Comparison of ENCODE assay signal across 8 cellular contexts in genomic region chr16:11561856-11562255, GRCh38. TPM values are rescaled to one million over a fixed set of nuclear protein-coding genes. Genes with fewer than 3 reads are reported as not detected.
DNase-seq lines count a peak whose midpoint lies in the region; ATAC-seq, FAIRE-seq and TF ChIP-seq lines count a peak whose summit lies in the region.
"Had no signal": no experiment of that assay in that cellular context is flagged by ENCODE, and none has a peak within 500 bp of the region (broad histone marks: within the 10 kb centered on the region; RNA-seq: fewer than 3 reads in every experiment).

No MANE protein-coding gene starts in this region.

- H3K14ac ChIP-seq in IMR-90 (replicated peaks; ENCODE audit: low read depth, low read length), result 0 out of 2 replicates have a peak overlapping the region, but pooled peaks have one; percentile 78

- no peak overlapping the region; the same call in 1 of the 2 replicates for H3K23ac ChIP-seq in IMR-90 (ENCODE audit: low read depth, low read length)

- peak overlapping the region; percentile 48 for H2AK9ac ChIP-seq in IMR-90 (replicated peaks; ENCODE audit: low read depth, low read length, poor library complexity)

- H3K4me1 Mint-ChIP-seq in activated T-helper 17 cell treated with anti-CD3 and anti-CD28 coated beads, Interleukin-2, amount 50 U/mL, for 72 hours, result peaks cover 43% of the 10 kb centered on the region
- peaks cover 95% of the 10 kb centered on the region for H3K4me1 Mint-ChIP-seq in stimulated activated naive CD8-positive, alpha-beta T cell treated with anti-CD3 and anti-CD28 coated beads, Interleukin-15, amount 100 ng/mL, for 72 hours

- no CpG with 5 or more reads among the region's 3 CpGs for WGBS in IMR-90 (ENCODE audit: extremely low coverage in 2 of 2, insufficient read length in 1 of 2), 2 experiments

- no peak overlapping the region for H2AK5ac ChIP-seq in IMR-90 (ENCODE audit: low read depth, low read length)

- H3K4me2 ChIP-seq in IMR-90 (ENCODE audit: low read depth, low read length) (peak overlapping the region; percentile 47), keratinocyte (ENCODE audit: control insufficient read depth, extremely low read depth, insufficient read depth, low read depth, low read length) (peak overlapping the region; percentile 59)

- H3K4me1 ChIP-seq in IMR-90 (ENCODE audit: control insufficient read depth, insufficient read depth, low read length) (peaks cover 14% of the 10 kb centered on the region), keratinocyte (ENCODE audit: control insufficient read depth, extremely low read depth, insufficient read depth, low read length) (peaks cover 26% of the 10 kb centered on the region)

- H4K20me1 ChIP-seq in IMR-90 (ENCODE audit: insufficient read depth, low read length) (peaks cover 62% of the 10 kb centered on the region), keratinocyte (ENCODE audit: control insufficient read depth, extremely low read depth, insufficient read depth, low read length) (no peaks in the 10 kb centered on the region)

- TF ChIP-seq POLR2A in IMR-90 (IDR thresholded peaks at IDR 0.05; ENCODE audit: low read depth, low read length), result no peak

- no peaks in the 10 kb centered on the region for H3K9me3 Mint-ChIP-seq in activated T-helper 17 cell treated with anti-CD3 and anti-CD28 coated beads, Interleukin-2, amount 50 U/mL, for 72 hours
- H3K9me3 Mint-ChIP-seq in stimulated activated naive CD8-positive, alpha-beta T cell treated with anti-CD3 and anti-CD28 coated beads, Interleukin-15, amount 100 ng/mL, for 72 hours, result no peaks in the 10 kb centered on the region

- H3K36me3 Mint-ChIP-seq in activated T-helper 17 cell treated with anti-CD3 and anti-CD28 coated beads, Interleukin-2, amount 50 U/mL, for 72 hours (ENCODE audit: low read depth), result peaks cover 53% of the 10 kb centered on the region

- peak overlapping the region; percentile 17; the same call in 1 of the 2 replicates for H2BK20ac ChIP-seq in IMR-90 (ENCODE audit: low read depth, low read length)

- DNase-seq in IMR-90, result no peak
- DNase-seq in keratinocyte (ENCODE audit: low read depth, low spot score), result no peak
- no peak for DNase-seq in stimulated activated naive CD8-positive, alpha-beta T cell treated with anti-CD3 and anti-CD28 coated beads, Interleukin-15, amount 100 ng/mL, for 72 hours
- DNase-seq in A172 (ENCODE audit: low spot score), result no peak
- no peak for DNase-seq in amygdala (lab: John Stamatoyannopoulos, UW)
- DNase-seq in Kasumi-1 (lab: John Stamatoyannopoulos, UW), result no peak
- DNase-seq: islet precursor cell had no signal

- peaks cover 81% of the 10 kb centered on the region for H3K79me2 ChIP-seq in keratinocyte (ENCODE audit: control insufficient read depth, insufficient read depth, low read length)

- intact Hi-C loops in IMR-90 (cut with micrococcal nuclease), result no loop called here

- 0 out of 2 replicates have a peak overlapping the region, but pooled peaks have one; percentile 24 for H3K56ac ChIP-seq in IMR-90 (ENCODE audit: extremely low read depth, insufficient read depth, low read length)

- peak overlapping the region; percentile 81 for H3K4me3 Mint-ChIP-seq in activated T-helper 17 cell treated with anti-CD3 and anti-CD28 coated beads, Interleukin-2, amount 50 U/mL, for 72 hours
- peak overlapping the region; percentile 78 to 80 for H3K4me3 Mint-ChIP-seq in stimulated activated naive CD8-positive, alpha-beta T cell treated with anti-CD3 and anti-CD28 coated beads, Interleukin-15, amount 100 ng/mL, for 72 hours

- peak overlapping the region; percentile 3; the same call in 1 of the 2 replicates for H4K5ac ChIP-seq in IMR-90 (ENCODE audit: low read depth, low read length)

- POLR2A ChIA-PET in IMR-90 (lab: Charles Lee; ENCODE audit: unreplicated experiment), result no interaction called here

- no peaks in the 10 kb centered on the region for H3K27me3 Mint-ChIP-seq in activated T-helper 17 cell treated with anti-CD3 and anti-CD28 coated beads, Interleukin-2, amount 50 U/mL, for 72 hours
- H3K27me3 Mint-ChIP-seq in stimulated activated naive CD8-positive, alpha-beta T cell treated with anti-CD3 and anti-CD28 coated beads, Interleukin-15, amount 100 ng/mL, for 72 hours, result no peaks in the 10 kb centered on the region

- CTCF ChIA-PET in IMR-90 (lab: Yijun Ruan, JAX), result no interaction called here

- dilution Hi-C loops in IMR-90 (cut with HindIII; ENCODE audit: low sequenced_read_pairs, unreplicated experiment), result no loop called here
- dilution Hi-C loops in keratinocyte (cut with MboI; ENCODE audit: extremely low pct_ligation_motif_present, low sequenced_read_pairs), result no loop called here

- no peak for FAIRE-seq in keratinocyte (lab: Jason Lieb, UNC)

- peak overlapping the region; percentile 36 for H3K27ac ChIP-seq in IMR-90 (ENCODE audit: insufficient read depth, low read length)
- peak overlapping the region; percentile 78 for H3K27ac ChIP-seq in keratinocyte (ENCODE audit: control insufficient read depth, insufficient read depth, low read length)

- peaks cover 44 to 88% of the 10 kb centered on the region in 2 experiments for H3K79me1 ChIP-seq in IMR-90 (ENCODE audit: low read depth in 1 of 2, low read length in 2 of 2)

- H3K9me1 ChIP-seq in IMR-90 (ENCODE audit: insufficient read depth, low read length) (peaks cover 9% of the 10 kb centered on the region), keratinocyte (ENCODE audit: control insufficient read depth, extremely low read depth, insufficient read depth, low read length) (no peaks in the 10 kb centered on the region)

- no peak for TF ChIP-seq RAD21 in IMR-90 (IDR thresholded peaks at IDR 0.05; ENCODE audit: low read length)

- H3K27me3 ChIP-seq in IMR-90 (ENCODE audit: control insufficient read depth, insufficient read depth, low read length) (no peaks in the 10 kb centered on the region), keratinocyte (ENCODE audit: control insufficient read depth, extremely low read depth, insufficient read depth, low read length) (no peaks in the 10 kb centered on the region)

- BruUV-seq in IMR-90 (replicated peaks; lab: Mats Ljungman, UMichigan), result no TSS peak

- H2BK120ac ChIP-seq in IMR-90 (ENCODE audit: low read depth, low read length), result peak overlapping the region; percentile 30; the same call in 1 of the 2 replicates

- peaks cover 25% of the 10 kb centered on the region for H3K36me3 ChIP-seq in IMR-90 (ENCODE audit: control insufficient read depth, insufficient read depth, low read length)
- H3K36me3 ChIP-seq in keratinocyte (ENCODE audit: control insufficient read depth in 2 of 2, extremely low read depth in 1 of 2, insufficient read depth in 2 of 2, low read length in 2 of 2), result peaks cover 3 to 8% of the 10 kb centered on the region in 2 experiments

- H3K18ac ChIP-seq in IMR-90 (ENCODE audit: low read depth, low read length), result peak overlapping the region; percentile 17; the same call in 1 of the 2 replicates

- peak overlapping the region in 1 of 2 experiments; percentile 76; a peak in 3 of 4 replicates for H4K8ac ChIP-seq in IMR-90 (ENCODE audit: low read depth in 2 of 2, low read length in 2 of 2)

- no peak overlapping the region for H3K9ac ChIP-seq in IMR-90 (ENCODE audit: low read depth, low read length)
- no peak overlapping the region for H3K9ac ChIP-seq in keratinocyte (ENCODE audit: control insufficient read depth, extremely low read depth, insufficient read depth, low read length)

- in situ Hi-C loops in IMR-90 (cut with MboI; ENCODE audit: low sequenced_read_pairs), result no loop called here

- H3K9me3 ChIP-seq in IMR-90 (ENCODE audit: control insufficient read depth, insufficient read depth, low read length), result no peaks in the 10 kb centered on the region
- peaks cover under 1% of the 10 kb centered on the region for H3K9me3 ChIP-seq in keratinocyte (ENCODE audit: control insufficient read depth, low read depth, low read length)

- peak overlapping the region; percentile 79 for H3K27ac Mint-ChIP-seq in activated T-helper 17 cell treated with anti-CD3 and anti-CD28 coated beads, Interleukin-2, amount 50 U/mL, for 72 hours
- peak overlapping the region; percentile 42 to 71 for H3K27ac Mint-ChIP-seq in stimulated activated naive CD8-positive, alpha-beta T cell treated with anti-CD3 and anti-CD28 coated beads, Interleukin-15, amount 100 ng/mL, for 72 hours

- H2AFZ ChIP-seq in IMR-90 (replicated peaks; ENCODE audit: low read length, poor library complexity) (no peak overlapping the region), keratinocyte (ENCODE audit: control insufficient read depth, low read length) (no peak overlapping the region)

- TF ChIP-seq CTCF in IMR-90 (conservative IDR thresholded peaks at IDR 0.05; ENCODE audit: low read depth, low read length), result no peak
- TF ChIP-seq CTCF in keratinocyte (optimal IDR thresholded peaks at IDR 0.05 in 1 of 3, IDR thresholded peaks at IDR 0.05 in 1 of 3, conservative IDR thresholded peaks at IDR 0.05 in 1 of 3; ENCODE audit: extremely low read depth in 1 of 3, insufficient read depth in 2 of 3, low read length in 3 of 3), result no peak

- peak overlapping the region; percentile 14; the same call in 1 of the 2 replicates for H3K4ac ChIP-seq in IMR-90 (ENCODE audit: low read depth, low read length)

- no peak for ATAC-seq in IMR-90 (ENCODE audit: low read depth)
- ATAC-seq in activated T-helper 17 cell treated with anti-CD3 and anti-CD28 coated beads, Interleukin-2, amount 50 U/mL, for 72 hours (replicated peaks), result no peak
- ATAC-seq in stimulated activated naive CD8-positive, alpha-beta T cell treated with anti-CD3 and anti-CD28 coated beads, Interleukin-15, amount 100 ng/mL, for 72 hours, result no peak

- H2BK5ac ChIP-seq in IMR-90 (ENCODE audit: low read depth, low read length, poor library complexity, severe bottlenecking), result peak overlapping the region; percentile 75

- H3K4me3 ChIP-seq in IMR-90 (ENCODE audit: insufficient read depth, low read depth, low read length) (no peak overlapping the region), keratinocyte (ENCODE audit: control insufficient read depth in 2 of 3, extremely low read depth in 1 of 3, insufficient read depth in 2 of 3, low read depth in 1 of 3, low read length in 3 of 3) (no peak overlapping the region)

- H4K91ac ChIP-seq in IMR-90 (ENCODE audit: insufficient read depth, low read depth, low read length), result peak overlapping the region; percentile 56; the same call in 1 of the 2 replicates

- no peak overlapping the region; the same call in 2 of the 3 replicates for H2BK15ac ChIP-seq in IMR-90 (ENCODE audit: low read depth, low read length)

RNA-seq across cellular contexts. Expression of gene LITAF, which starts 24.9 kb away (rescaled TPM):
- 96.9 and 113 TPM in 2 replicates for total RNA-seq in IMR-90 (2012; rRNA removed)
- polyA plus RNA-seq in IMR-90 (2012; rRNA removed) (203 and 206 TPM in 2 replicates), keratinocyte (56.8 to 145 TPM (median 85.4 TPM) in 3 replicates)
- polyA plus RNA-seq in IMR-90 (2012; cell fraction: cytosol; rRNA removed), result 126 and 616 TPM in 2 replicates
- 97.8 and 160 TPM in 2 replicates for polyA plus RNA-seq in IMR-90 (2012; cell fraction: nucleus; rRNA removed; ENCODE audit: low replicate concordance)
- total RNA-seq in activated T-helper 17 cell treated with anti-CD3 and anti-CD28 coated beads, Interleukin-2, amount 50 U/mL, for 72 hours, result 10 to 100 TPM; 66.0 to 82.9 TPM
- 40.8 TPM for polyA plus RNA-seq in keratinocyte (2011; ENCODE audit: low read depth)
- polyA plus RNA-seq in keratinocyte (2011; cell fraction: cytosol; rRNA removed), result 145 and 178 TPM in 2 replicates
- 81.8 and 90.5 TPM in 2 replicates for polyA plus RNA-seq in keratinocyte (2011; cell fraction: nucleus; rRNA removed)
- polyA plus RNA-seq in keratinocyte (2012; ENCODE audit: low replicate concordance), result 118 and 158 TPM in 2 replicates
- 98.1 to 234 TPM (median 126 TPM) in 3 replicates for polyA minus RNA-seq in keratinocyte
- polyA minus RNA-seq in keratinocyte (2011; cell fraction: cytosol; rRNA and poly(A)+ RNA removed), result 127 TPM
- 34.0 and 41.3 TPM in 2 replicates for polyA minus RNA-seq in keratinocyte (2011; cell fraction: nucleus; rRNA and poly(A)+ RNA removed)
- 30.1 and 38.4 TPM in 2 replicates for total RNA-seq in A172 (2014; rRNA removed; shearing (Covaris generic))
